In the genomic region with DNA sequence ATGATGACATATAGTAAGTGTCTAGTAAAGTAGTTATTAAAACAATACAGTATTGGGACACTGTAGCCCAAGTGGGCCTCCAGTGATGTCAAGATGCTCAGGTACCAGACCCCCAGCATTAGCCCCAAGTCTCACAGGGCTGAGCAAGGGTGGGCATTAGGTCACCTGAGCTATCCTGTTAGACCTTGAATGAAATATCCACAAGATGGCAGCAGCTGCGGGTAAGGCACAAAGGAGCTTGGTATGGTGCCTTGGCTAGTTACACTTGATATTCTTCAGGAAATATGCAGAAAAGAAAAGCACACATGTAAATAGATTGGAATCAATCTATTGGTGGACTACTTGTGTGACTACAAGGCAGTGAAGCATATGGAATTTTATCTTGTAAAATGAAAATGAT, we compare ENCODE assay signal across 2 cellular contexts.
TF ChIP-seq lines count a peak whose summit lies in the region.

No MANE protein-coding gene starts in this region.

TF ChIP-seq in GM23338, 12 proteins besides CTCF, POLR2A, EP300 and RAD21 (continues in another document):
- TF ChIP-seq POLR2AphosphoS5 (IDR thresholded peaks at IDR 0.05; ENCODE audit: low read depth) (no peak), ZNF114 (CRISPR knock-in tag; IDR thresholded peaks at IDR 0.05) (no peak), JUNB (IDR thresholded peaks at IDR 0.05; ENCODE audit: unreplicated experiment) (no peak), CREB1 (CRISPR knock-in tag; IDR thresholded peaks at IDR 0.05; ENCODE audit: low read depth) (no peak), NANOG (IDR thresholded peaks at IDR 0.05; ENCODE audit: borderline replicate concordance) (no peak), STAT1 (IDR thresholded peaks at IDR 0.05; ENCODE audit: unreplicated experiment) (no peak), ZNF331 (CRISPR knock-in tag; IDR thresholded peaks at IDR 0.05; ENCODE audit: low read depth) (no peak), REST (IDR thresholded peaks at IDR 0.05; ENCODE audit: unreplicated experiment) (no peak), EZH2phosphoT487 (IDR thresholded peaks at IDR 0.05; ENCODE audit: unreplicated experiment) (no peak)
- TF ChIP-seq, protein P1, sequence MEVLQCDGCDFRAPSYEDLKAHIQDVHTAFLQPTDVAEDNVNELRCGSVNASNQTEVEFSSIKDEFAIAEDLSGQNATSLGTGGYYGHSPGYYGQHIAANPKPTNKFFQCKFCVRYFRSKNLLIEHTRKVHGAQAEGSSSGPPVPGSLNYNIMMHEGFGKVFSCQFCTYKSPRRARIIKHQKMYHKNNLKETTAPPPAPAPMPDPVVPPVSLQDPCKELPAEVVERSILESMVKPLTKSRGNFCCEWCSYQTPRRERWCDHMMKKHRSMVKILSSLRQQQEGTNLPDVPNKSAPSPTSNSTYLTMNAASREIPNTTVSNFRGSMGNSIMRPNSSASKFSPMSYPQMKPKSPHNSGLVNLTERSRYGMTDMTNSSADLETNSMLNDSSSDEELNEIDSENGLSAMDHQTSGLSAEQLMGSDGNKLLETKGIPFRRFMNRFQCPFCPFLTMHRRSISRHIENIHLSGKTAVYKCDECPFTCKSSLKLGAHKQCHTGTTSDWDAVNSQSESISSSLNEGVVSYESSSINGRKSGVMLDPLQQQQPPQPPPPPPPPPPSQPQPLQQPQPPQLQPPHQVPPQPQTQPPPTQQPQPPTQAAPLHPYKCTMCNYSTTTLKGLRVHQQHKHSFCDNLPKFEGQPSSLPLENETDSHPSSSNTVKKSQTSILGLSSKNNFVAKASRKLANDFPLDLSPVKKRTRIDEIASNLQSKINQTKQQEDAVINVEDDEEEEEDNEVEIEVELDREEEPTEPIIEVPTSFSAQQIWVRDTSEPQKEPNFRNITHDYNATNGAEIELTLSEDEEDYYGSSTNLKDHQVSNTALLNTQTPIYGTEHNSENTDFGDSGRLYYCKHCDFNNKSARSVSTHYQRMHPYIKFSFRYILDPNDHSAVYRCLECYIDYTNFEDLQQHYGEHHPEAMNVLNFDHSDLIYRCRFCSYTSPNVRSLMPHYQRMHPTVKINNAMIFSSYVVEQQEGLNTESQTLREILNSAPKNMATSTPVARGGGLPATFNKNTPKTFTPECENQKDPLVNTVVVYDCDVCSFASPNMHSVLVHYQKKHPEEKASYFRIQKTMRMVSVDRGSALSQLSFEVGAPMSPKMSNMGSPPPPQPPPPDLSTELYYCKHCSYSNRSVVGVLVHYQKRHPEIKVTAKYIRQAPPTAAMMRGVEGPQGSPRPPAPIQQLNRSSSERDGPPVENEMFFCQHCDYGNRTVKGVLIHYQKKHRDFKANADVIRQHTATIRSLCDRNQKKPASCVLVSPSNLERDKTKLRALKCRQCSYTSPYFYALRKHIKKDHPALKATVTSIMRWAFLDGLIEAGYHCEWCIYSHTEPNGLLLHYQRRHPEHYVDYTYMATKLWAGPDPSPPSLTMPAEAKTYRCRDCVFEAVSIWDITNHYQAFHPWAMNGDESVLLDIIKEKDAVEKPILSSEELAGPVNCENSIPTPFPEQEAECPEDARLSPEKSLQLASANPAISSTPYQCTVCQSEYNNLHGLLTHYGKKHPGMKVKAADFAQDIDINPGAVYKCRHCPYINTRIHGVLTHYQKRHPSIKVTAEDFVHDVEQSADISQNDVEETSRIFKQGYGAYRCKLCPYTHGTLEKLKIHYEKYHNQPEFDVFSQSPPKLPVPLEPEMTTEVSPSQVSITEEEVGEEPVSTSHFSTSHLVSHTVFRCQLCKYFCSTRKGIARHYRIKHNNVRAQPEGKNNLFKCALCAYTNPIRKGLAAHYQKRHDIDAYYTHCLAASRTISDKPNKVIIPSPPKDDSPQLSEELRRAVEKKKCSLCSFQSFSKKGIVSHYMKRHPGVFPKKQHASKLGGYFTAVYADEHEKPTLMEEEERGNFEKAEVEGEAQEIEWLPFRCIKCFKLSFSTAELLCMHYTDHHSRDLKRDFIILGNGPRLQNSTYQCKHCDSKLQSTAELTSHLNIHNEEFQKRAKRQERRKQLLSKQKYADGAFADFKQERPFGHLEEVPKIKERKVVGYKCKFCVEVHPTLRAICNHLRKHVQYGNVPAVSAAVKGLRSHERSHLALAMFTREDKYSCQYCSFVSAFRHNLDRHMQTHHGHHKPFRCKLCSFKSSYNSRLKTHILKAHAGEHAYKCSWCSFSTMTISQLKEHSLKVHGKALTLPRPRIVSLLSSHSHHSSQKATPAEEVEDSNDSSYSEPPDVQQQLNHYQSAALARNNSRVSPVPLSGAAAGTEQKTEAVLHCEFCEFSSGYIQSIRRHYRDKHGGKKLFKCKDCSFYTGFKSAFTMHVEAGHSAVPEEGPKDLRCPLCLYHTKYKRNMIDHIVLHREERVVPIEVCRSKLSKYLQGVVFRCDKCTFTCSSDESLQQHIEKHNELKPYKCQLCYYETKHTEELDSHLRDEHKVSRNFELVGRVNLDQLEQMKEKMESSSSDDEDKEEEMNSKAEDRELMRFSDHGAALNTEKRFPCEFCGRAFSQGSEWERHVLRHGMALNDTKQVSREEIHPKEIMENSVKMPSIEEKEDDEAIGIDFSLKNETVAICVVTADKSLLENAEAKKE (CRISPR knock-in tag; IDR thresholded peaks at IDR 0.05), result no peak

TF ChIP-seq in H1, 55 proteins besides CTCF, POLR2A, EP300 and RAD21:
- no peak for TF ChIP-seq RBBP5 (IDR thresholded peaks at IDR 0.05; ENCODE audit: borderline replicate concordance, low read depth, low read length)
- no peak for TF ChIP-seq BCL11A (IDR thresholded peaks at IDR 0.05; ENCODE audit: low read depth in 2 of 2, low read length in 2 of 2)
- no peak for TF ChIP-seq HDAC2 (IDR thresholded peaks at IDR 0.05; ENCODE audit: borderline replicate concordance in 1 of 2, low read depth in 2 of 2, low read length in 2 of 2)
- no peak for TF ChIP-seq RXRA (IDR thresholded peaks at IDR 0.05; ENCODE audit: insufficient read depth, low read depth, low read length)
- TF ChIP-seq TAF7 (optimal IDR thresholded peaks at IDR 0.05; ENCODE audit: borderline replicate concordance, low read depth, low read length), result no peak
- no peak for TF ChIP-seq TEAD4 (IDR thresholded peaks at IDR 0.05; ENCODE audit: low read depth, low read length)
- no peak for TF ChIP-seq BACH1 (IDR thresholded peaks at IDR 0.05; ENCODE audit: low read length)
- TF ChIP-seq TAF1 (IDR thresholded peaks at IDR 0.05; ENCODE audit: low read depth, low read length), result no peak
- no peak for TF ChIP-seq SP2 (IDR thresholded peaks at IDR 0.05; ENCODE audit: low read length)
- TF ChIP-seq CHD2 (IDR thresholded peaks at IDR 0.05; ENCODE audit: low read length), result no peak
- TF ChIP-seq NANOG (IDR thresholded peaks at IDR 0.05; ENCODE audit: insufficient read depth, low read depth, low read length, poor library complexity, severe bottlenecking), result no peak
- no peak for TF ChIP-seq KDM5A (IDR thresholded peaks at IDR 0.05; ENCODE audit: low read length)
